ENCODE assay signal across 1 cellular context in genomic region chr1:84298688-84299535, GRCh38.
TF ChIP-seq lines count a peak whose summit lies in the region.

No MANE protein-coding gene starts in this region.

TF ChIP-seq in K562, 482 proteins besides CTCF, POLR2A, EP300 and RAD21 (continued from another document and continues in another):
- no peak for TF ChIP-seq RERE (CRISPR knock-in tag; IDR thresholded peaks at IDR 0.05; ENCODE audit: borderline replicate concordance)
- peak in 2 of 3 experiments; percentile 41 to 83 for TF ChIP-seq YY1 (IDR thresholded peaks at IDR 0.05; ENCODE audit: borderline replicate concordance in 1 of 3, control insufficient read depth in 1 of 3, extremely low read depth in 1 of 3, insufficient read depth in 3 of 3, insufficient read length in 1 of 3, insufficient replicate concordance in 2 of 3, low read depth in 1 of 3, low read length in 2 of 3)
- peak; percentile 80 for TF ChIP-seq NFRKB (IDR thresholded peaks at IDR 0.05; ENCODE audit: low read depth)
- TF ChIP-seq DMBX1 (CRISPR knock-in tag; IDR thresholded peaks at IDR 0.05; ENCODE audit: borderline replicate concordance): no peak
- TF ChIP-seq ZNF316 (IDR thresholded peaks at IDR 0.05): peak; percentile 90
- TF ChIP-seq NCOR1 (IDR thresholded peaks at IDR 0.05): peak; percentile 42
- peak in 1 of 2 experiments; percentile 17; a peak in 2 of 4 replicates for TF ChIP-seq NRF1 (conservative IDR thresholded peaks at IDR 0.05 in 1 of 2, IDR thresholded peaks at IDR 0.05 in 1 of 2)
- peak; percentile 63 for TF ChIP-seq ARID1B (IDR thresholded peaks at IDR 0.05)
- no peak for TF ChIP-seq SAFB2 (IDR thresholded peaks at IDR 0.05; ENCODE audit: borderline replicate concordance, low read depth, low read length, severe bottlenecking)
- TF ChIP-seq ZFP1 (CRISPR knock-in tag; IDR thresholded peaks at IDR 0.05): no peak
- no peak for TF ChIP-seq CTCFL (IDR thresholded peaks at IDR 0.05; ENCODE audit: borderline replicate concordance, insufficient read depth, low read depth, low read length, poor library complexity, severe bottlenecking)
- peak; percentile 12 for TF ChIP-seq HMGN3 (IDR thresholded peaks at IDR 0.05; ENCODE audit: borderline replicate concordance, extremely low read depth, insufficient read length, low read depth, low read length)
- no peak for TF ChIP-seq ELF2 (CRISPR knock-in tag; IDR thresholded peaks at IDR 0.05)
- no peak for TF ChIP-seq GTF2A2 (tag; IDR thresholded peaks at IDR 0.05)
- peak; percentile 61 for TF ChIP-seq SAP30 (IDR thresholded peaks at IDR 0.05; ENCODE audit: borderline replicate concordance, insufficient read depth, low read depth, low read length, poor library complexity, severe bottlenecking)
- TF ChIP-seq GTF2E2 (tag; IDR thresholded peaks at IDR 0.05): peak; percentile 62; the same call in 1 of the 2 replicates
- TF ChIP-seq ARNT (IDR thresholded peaks at IDR 0.05): peak in 1 of 2 experiments; percentile 65; a peak in 1 of 4 replicates
- TF ChIP-seq ZNF449 (CRISPR knock-in tag; IDR thresholded peaks at IDR 0.05): no peak
- no peak for TF ChIP-seq ZNF699 (CRISPR knock-in tag; IDR thresholded peaks at IDR 0.05; ENCODE audit: insufficient replicate concordance)
- TF ChIP-seq SRSF3 (IDR thresholded peaks at IDR 0.05; ENCODE audit: insufficient read depth, low read length): no peak
- no peak for TF ChIP-seq NR3C1 (CRISPR knock-in tag; IDR thresholded peaks at IDR 0.05)
- TF ChIP-seq ILK (tag; IDR thresholded peaks at IDR 0.05; ENCODE audit: borderline replicate concordance, low read depth): no peak
- TF ChIP-seq MXD1 (CRISPR knock-in tag; IDR thresholded peaks at IDR 0.05; ENCODE audit: borderline replicate concordance, poor library complexity, severe bottlenecking): no peak
- no peak for TF ChIP-seq ZNF785 (CRISPR knock-in tag; IDR thresholded peaks at IDR 0.05)
- 0 out of 2 replicates have a peak, but pooled peaks have one; percentile 55 for TF ChIP-seq ZNF197 (CRISPR knock-in tag; IDR thresholded peaks at IDR 0.05; ENCODE audit: low read depth)
- TF ChIP-seq HDAC3 (IDR thresholded peaks at IDR 0.05; ENCODE audit: borderline replicate concordance, partially characterized antibody): no peak
- no peak for TF ChIP-seq THAP7 (CRISPR knock-in tag; IDR thresholded peaks at IDR 0.05)
- no peak for TF ChIP-seq RBM17 (IDR thresholded peaks at IDR 0.05; ENCODE audit: borderline replicate concordance, low read depth, low read length)
- no peak for TF ChIP-seq CEBPG (CRISPR knock-in tag; IDR thresholded peaks at IDR 0.05)
- TF ChIP-seq CEBPG (tag; conservative IDR thresholded peaks at IDR 0.05 in 1 of 2, IDR thresholded peaks at IDR 0.05 in 1 of 2): no peak
- no peak for TF ChIP-seq RFX7 (CRISPR knock-in tag; IDR thresholded peaks at IDR 0.05)
- no peak for TF ChIP-seq NONO (IDR thresholded peaks at IDR 0.05; ENCODE audit: low read depth in 2 of 2, low read length in 1 of 2)
- 0 out of 2 replicates have a peak, but pooled peaks have one; percentile 19 for TF ChIP-seq POLR2AphosphoS5 (IDR thresholded peaks at IDR 0.05; ENCODE audit: control insufficient read depth, insufficient read depth, low read depth, low read length)
- no peak for TF ChIP-seq STAT5A (IDR thresholded peaks at IDR 0.05; ENCODE audit: borderline replicate concordance, low read length)
- TF ChIP-seq MBD2 (IDR thresholded peaks at IDR 0.05; ENCODE audit: borderline replicate concordance, low read depth): no peak
- TF ChIP-seq BACH1 (tag; IDR thresholded peaks at IDR 0.05): no peak
- no peak for TF ChIP-seq FUS (optimal IDR thresholded peaks at IDR 0.05; ENCODE audit: low read depth, low read length)
- TF ChIP-seq SLC30A9 (CRISPR knock-in tag; IDR thresholded peaks at IDR 0.05): no peak
- TF ChIP-seq PHTF2 (CRISPR knock-in tag; IDR thresholded peaks at IDR 0.05): no peak
- TF ChIP-seq SIX5 (IDR thresholded peaks at IDR 0.05; ENCODE audit: borderline replicate concordance in 1 of 2, insufficient read depth in 1 of 2, low read depth in 1 of 2, low read length in 2 of 2): no peak
- no peak for TF ChIP-seq ZNF282 (CRISPR knock-in tag; IDR thresholded peaks at IDR 0.05)
- TF ChIP-seq OTX1 (CRISPR knock-in tag; IDR thresholded peaks at IDR 0.05): 0 out of 2 replicates have a peak, but pooled peaks have one; percentile 23
- TF ChIP-seq RNF2 (IDR thresholded peaks at IDR 0.05): 0 out of 2 replicates have a peak, but pooled peaks have one; percentile 40
- 0 out of 2 replicates have a peak, but pooled peaks have one; percentile 23 for TF ChIP-seq PATZ1 (CRISPR knock-in tag; IDR thresholded peaks at IDR 0.05; ENCODE audit: borderline replicate concordance)
- TF ChIP-seq MNT (conservative IDR thresholded peaks at IDR 0.05): 0 out of 4 replicates have a peak, but pooled peaks have one; percentile 2 to 29
- no peak for TF ChIP-seq NFYB (IDR thresholded peaks at IDR 0.05; ENCODE audit: extremely low read depth, insufficient read length)
- TF ChIP-seq MAFF (IDR thresholded peaks at IDR 0.05; ENCODE audit: low read length): no peak
- TF ChIP-seq ZBTB11 (CRISPR knock-in tag; IDR thresholded peaks at IDR 0.05): 0 out of 6 replicates have a peak, but pooled peaks of 1 of the 3 experiments have one; percentile 58
- TF ChIP-seq ZNF561 (CRISPR knock-in tag; conservative IDR thresholded peaks at IDR 0.05): no peak
- no peak for TF ChIP-seq NFE2L1 (tag; IDR thresholded peaks at IDR 0.05; ENCODE audit: borderline replicate concordance, low read depth)
- TF ChIP-seq TBP (optimal IDR thresholded peaks at IDR 0.05; ENCODE audit: low read depth, low read length): peak; percentile 40
